Comparison of ENCODE assay signal across 28 cellular contexts in the genomic region with DNA sequence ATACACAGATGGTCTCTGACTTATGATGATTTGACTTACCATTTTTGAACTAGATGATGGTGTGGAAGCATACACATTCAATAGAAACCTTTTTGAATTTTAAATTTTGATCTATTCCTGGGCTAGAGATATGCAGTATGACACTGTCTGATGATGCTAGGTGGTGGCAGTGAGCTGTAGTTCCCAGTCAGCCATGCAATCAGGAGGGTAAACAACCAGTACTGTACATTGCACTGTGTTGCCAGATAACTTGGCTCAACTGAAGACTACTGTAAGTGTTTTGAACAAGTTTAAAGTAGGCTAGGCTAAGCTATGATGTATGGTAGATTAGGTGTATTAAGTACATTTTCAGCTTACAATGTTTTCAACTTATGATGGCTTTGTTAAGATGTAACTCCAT.
"Had no signal": no experiment of that assay in that cellular context is flagged by ENCODE, and none has a peak within 500 bp of the region (broad histone marks: within the 10 kb centered on the region; RNA-seq: fewer than 3 reads in every experiment).

No MANE protein-coding gene starts in this region.

- H3K27me3 ChIP-seq: ascending aorta, cardiac muscle cell, Peyer's patch had no signal

- H3K9me3 ChIP-seq: ascending aorta, Peyer's patch had no signal

- DNase-seq: activated CD4-positive, alpha-beta T cell treated with anti-CD3 and anti-CD28 coated beads for 1 hour; activated CD4-positive, alpha-beta T cell treated with anti-CD3 and anti-CD28 coated beads for 48 hours; activated CD4-positive, alpha-beta T cell treated with anti-CD3 and anti-CD28 coated beads, Interleukin-2, amount 50 U/mL, for 4 hours; activated CD4-positive, CD25-positive, alpha-beta regulatory T cell; activated CD8-positive, alpha-beta T cell treated with anti-CD3 and anti-CD28 coated beads, Interleukin-2, amount 10 ng/mL, durations not matched to agents 7 days and 5 days; activated gamma-delta T cell; activated naive CD4-positive, alpha-beta T cell treated with Interleukin-2 at 50 U/mL for 16 hours; activated naive CD8-positive, alpha-beta T cell treated with anti-CD3 and anti-CD28 coated beads, Interleukin-2, amount 10 ng/mL, durations not matched to agents 7 days and 5 days; activated T-cell treated with anti-CD3 and anti-CD28 coated beads, Interleukin-2, amount 50 U/mL, for 24 hours; amygdala; MM.1S; MV-4-11; NCI-H1092; NCI-H1436 treated with DMSO at 0.1 percent for 48 hours; NCI-H1694 treated with DMSO at 0.1 percent for 48 hours; NCI-H2029; NCI-H2171; NCI-H510A; NCI-H774; Peyer's patch; RPMI8226; SIG-M5; T1000; WERI-Rb-1 had no signal

- H3K4me3 ChIP-seq: ascending aorta, cardiac muscle cell, coronary artery, Peyer's patch had no signal

- H3K36me3 ChIP-seq: ascending aorta, cardiac muscle cell, Peyer's patch, WERI-Rb-1 had no signal

- ATAC-seq: activated CD8-positive, alpha-beta T cell treated with anti-CD3 and anti-CD28 coated beads, Interleukin-2, amount 10 ng/mL, durations not matched to agents 7 days and 5 days; Right ventricle myocardium inferior had no signal

- H3K4me1 ChIP-seq: ascending aorta, Peyer's patch had no signal

- H3K27ac ChIP-seq: ascending aorta, cardiac muscle cell, coronary artery, Peyer's patch, WERI-Rb-1 had no signal
